ENCODE assay signal across 12 cellular contexts in the genomic region with DNA sequence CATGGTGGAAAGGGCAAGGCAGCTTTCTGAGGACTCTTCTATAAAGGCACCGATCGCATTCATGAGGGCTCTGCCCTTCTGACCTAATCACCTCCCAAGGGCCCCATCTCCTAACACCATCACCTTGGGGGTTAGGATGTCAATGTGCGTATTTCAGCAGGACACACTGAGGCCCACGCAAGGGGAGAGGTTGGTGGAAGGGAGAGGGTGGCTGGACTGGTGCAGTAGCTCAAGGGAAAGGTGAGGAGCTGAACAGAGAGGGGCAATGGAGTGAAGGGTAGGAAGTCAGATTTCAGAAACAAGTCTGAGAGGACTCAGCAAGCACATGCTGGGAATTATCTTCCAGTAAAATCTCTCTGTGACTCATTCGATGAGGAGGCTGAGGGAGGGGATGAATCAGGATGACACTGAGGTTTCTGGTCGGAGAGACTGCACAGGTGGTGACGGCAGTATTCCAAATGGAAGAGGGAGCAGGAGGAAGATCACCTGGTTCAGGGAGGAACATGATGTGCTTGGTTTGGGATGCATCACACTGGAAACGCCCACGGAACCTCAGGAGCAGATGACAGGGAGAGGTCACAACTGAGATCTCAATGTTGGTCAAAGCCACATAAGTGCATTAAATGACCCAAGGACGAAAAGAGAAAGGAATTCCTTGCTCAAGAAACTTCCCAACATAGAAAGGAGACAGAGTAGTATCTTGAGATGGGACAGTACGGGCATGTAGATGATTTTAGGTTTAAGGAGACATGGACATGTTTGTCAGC.
DNase-seq lines count a peak whose midpoint lies in the region; ATAC-seq and TF ChIP-seq lines count a peak whose summit lies in the region.
"Had no signal": no experiment of that assay in that cellular context is flagged by ENCODE, and none has a peak within 500 bp of the region (broad histone marks: within the 10 kb centered on the region; RNA-seq: fewer than 3 reads in every experiment).

No MANE protein-coding gene starts in this region.

- H3K9me3 ChIP-seq in HCT116 (ENCODE audit: control insufficient read depth in 1 of 2, insufficient read depth in 1 of 2, low read depth in 1 of 2, low read length in 2 of 2) (no peaks in the 10 kb centered on the region), hepatocyte (ENCODE audit: low read depth) (no peaks in the 10 kb centered on the region), sigmoid colon (peaks cover 0 to 3% (median 0%) of the 10 kb centered on the region in 4 donors)

- TF ChIP-seq RAD21 in HCT116 (IDR thresholded peaks at IDR 0.05; ENCODE audit: low read depth) = no peak

- intact Hi-C loops in HCT116 (cut with micrococcal nuclease) (no loop called here), sigmoid colon (cut with DNase I) (no loop called here), left colon (cut with DNase I, micrococcal nuclease) (no loop called here)

- DNase-seq in 8988T (peak; percentile 44), HCT116 (ENCODE audit: low read depth, low spot score) (peak; percentile 8), RPMI7951 (ENCODE audit: low read depth) (peak; percentile 85), hepatocyte (ENCODE audit: low spot score) (peak; percentile 17), sigmoid colon (no peak), left colon (no peak), Ammon's horn (ENCODE audit: low spot score) (no peak)
- no peak for DNase-seq in activated CD4-positive, alpha-beta T cell treated with anti-CD3 and anti-CD28 coated beads, Interleukin-2, amount 50 U/mL, for 4 hours
- DNase-seq: kidney; stimulated activated CD4-positive, alpha-beta T cell treated with anti-CD3 and anti-CD28 coated beads, Interleukin-4, amount 100 ng/mL, for 1 hour; WERI-Rb-1 had no signal

- no peak overlapping the region for H2AFZ ChIP-seq in HCT116 (ENCODE audit: low read depth, low read length, poor library complexity, severe bottlenecking)
- no peak overlapping the region for H2AFZ ChIP-seq in hepatocyte

- TF ChIP-seq POLR2A in HCT116 (IDR thresholded peaks at IDR 0.05; ENCODE audit: borderline replicate concordance, extremely low read depth, insufficient read depth, insufficient read length) (no peak), sigmoid colon (IDR thresholded peaks at IDR 0.05) (no peak)

- H3K27me3 ChIP-seq in HCT116 (ENCODE audit: insufficient read depth, low read length) (no peaks in the 10 kb centered on the region), hepatocyte (no peaks in the 10 kb centered on the region), sigmoid colon (no peaks in the 10 kb centered on the region)

- no peak overlapping the region for H3K9ac ChIP-seq in HCT116 (ENCODE audit: low read length)

- peak overlapping the region; percentile 40 for H3K4me2 ChIP-seq in HCT116 (ENCODE audit: low read length)
- no peak overlapping the region for H3K4me2 ChIP-seq in hepatocyte

- CTCF ChIA-PET in HCT116 (lab: Charles Lee) = no interaction called here

- H3K27ac ChIP-seq in HCT116 (ENCODE audit: low read depth, low read length) (no peak overlapping the region), hepatocyte (no peak overlapping the region), sigmoid colon (no peak overlapping the region)
- H3K27ac ChIP-seq: WERI-Rb-1 had no signal

- RAD21 ChIA-PET in HCT116 (lab: Charles Lee; ENCODE audit: low non-redundant PET in 1 of 2, low total read pairs in 2 of 2, uncharacterized antibody in 2 of 2, unreplicated experiment in 2 of 2) = no interaction called here

- TF ChIP-seq CTCF in HCT116 (IDR thresholded peaks at IDR 0.05 in 2 of 3, conservative IDR thresholded peaks at IDR 0.05 in 1 of 3; ENCODE audit: borderline replicate concordance in 1 of 3, insufficient read depth in 1 of 3, low read depth in 2 of 3, low read length in 2 of 3) (no peak), hepatocyte (IDR thresholded peaks at IDR 0.05; ENCODE audit: poor library complexity) (no peak), sigmoid colon (IDR thresholded peaks at IDR 0.05) (no peak)

- H4K20me1 ChIP-seq in HCT116 (ENCODE audit: insufficient read depth) = no peaks in the 10 kb centered on the region
- no peaks in the 10 kb centered on the region for H4K20me1 ChIP-seq in hepatocyte (ENCODE audit: insufficient read depth, poor library complexity, severe bottlenecking)

- H3K4me3 ChIP-seq in HCT116 (replicated peaks in 1 of 2; ENCODE audit: low read depth in 1 of 2, low read length in 2 of 2) (no peak overlapping the region), hepatocyte (no peak overlapping the region), sigmoid colon (no peak overlapping the region)

- no TSS peak for BruUV-seq in HCT116 (replicated peaks; lab: Mats Ljungman, UMichigan)

- H3K9me2 ChIP-seq in HCT116 (ENCODE audit: insufficient read depth) (no peaks in the 10 kb centered on the region), hepatocyte (replicated peaks; ENCODE audit: insufficient read depth) (no peaks in the 10 kb centered on the region)

- no peak for TF ChIP-seq EP300 in sigmoid colon (IDR thresholded peaks at IDR 0.05)

- H3K36me3 ChIP-seq in HCT116 (ENCODE audit: control insufficient read depth in 1 of 2, insufficient read depth in 2 of 2, low read length in 2 of 2) (no peaks in the 10 kb centered on the region), hepatocyte (replicated peaks; ENCODE audit: insufficient read depth, low read depth) (no peaks in the 10 kb centered on the region), sigmoid colon (no peaks in the 10 kb centered on the region)
- H3K36me3 ChIP-seq: WERI-Rb-1 had no signal

- H3K79me2 ChIP-seq in HCT116 (ENCODE audit: insufficient read depth, low read length) (no peaks in the 10 kb centered on the region), hepatocyte (no peaks in the 10 kb centered on the region)

- ATAC-seq in HCT116 (peak; percentile 62), left colon (no peak)
- ATAC-seq: stimulated activated effector memory CD8-positive, alpha-beta T cell treated with anti-CD3 and anti-CD28 coated beads, Interleukin-12 subunit alpha, Interleukin-12 subunit beta, amount 100 ng/mL, for 72 hours had no signal

- H3K4me1 ChIP-seq in HCT116 (ENCODE audit: control insufficient read depth in 1 of 2, insufficient read depth in 2 of 2, low read length in 2 of 2) (peaks cover 0 to 11% of the 10 kb centered on the region in 2 experiments; a peak in 2 of 4 replicates), hepatocyte (ENCODE audit: insufficient read depth) (no peaks in the 10 kb centered on the region), sigmoid colon (peaks cover 0 to 16% (median 3%) of the 10 kb centered on the region in 4 donors)

- WGBS in hepatocyte (ENCODE audit: low lambda C conversion rate, missing lambda C conversion rate) = 85% methylated on average over 11 of the region's 11 CpGs
- WGBS in sigmoid colon, 2 donors = 87% methylated on average over 11 of the region's 11 CpGs

- POLR2A ChIA-PET in HCT116 (lab: Charles Lee) = no interaction called here

TF ChIP-seq in HCT116, 20 proteins besides CTCF, POLR2A, EP300 and RAD21:
- peak; percentile 42; the same call in 1 of the 2 replicates for TF ChIP-seq FOSL1 (IDR thresholded peaks at IDR 0.05; ENCODE audit: low read depth)
- TF ChIP-seq, protein P1, sequence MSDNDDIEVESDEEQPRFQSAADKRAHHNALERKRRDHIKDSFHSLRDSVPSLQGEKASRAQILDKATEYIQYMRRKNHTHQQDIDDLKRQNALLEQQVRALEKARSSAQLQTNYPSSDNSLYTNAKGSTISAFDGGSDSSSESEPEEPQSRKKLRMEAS (IDR thresholded peaks at IDR 0.05) = peak; percentile 51; the same call in 1 of the 2 replicates
- TF ChIP-seq EZH2phosphoT487 (IDR thresholded peaks at IDR 0.05; ENCODE audit: borderline replicate concordance) = no peak
- TF ChIP-seq ELF1 (IDR thresholded peaks at IDR 0.05; ENCODE audit: borderline replicate concordance, low read depth) = no peak

Comparison
In these comparisons a context has a peak if more than half of its experiments do, and no peak if none do; other contexts are left out.
1. DNase-seq: peak in 8988T (single experiment), HCT116 (single experiment), RPMI7951 (single experiment) and hepatocyte (single experiment); none in sigmoid colon (single experiment), left colon (0 of 2), Ammon's horn (single experiment) and activated CD4-positive, alpha-beta T cell treated with anti-CD3 and anti-CD28 coated beads, Interleukin-2, amount 50 U/mL, for 4 hours (0 of 2).